ENCODE assay signal across 25 cellular contexts in genomic region chrX:667360-667759, GRCh38. TPM values are rescaled to one million over a fixed set of nuclear protein-coding genes. Genes with fewer than 3 reads are reported as not detected.
DNase-seq lines count a peak whose midpoint lies in the region; ATAC-seq, FAIRE-seq and TF ChIP-seq lines count a peak whose summit lies in the region.
"Had no signal": no experiment of that assay in that cellular context is flagged by ENCODE, and none has a peak within 500 bp of the region (broad histone marks: within the 10 kb centered on the region; RNA-seq: fewer than 3 reads in every experiment).

No MANE protein-coding gene starts in this region.

- 0 out of 2 replicates have a peak overlapping the region, but pooled peaks have one; percentile 68 for H2BK12ac ChIP-seq in H1 (ENCODE audit: low read depth, low read length)
- H2BK12ac ChIP-seq in trophoblast cell (ENCODE audit: low read length) = peak overlapping the region; percentile 72

- H3K9me3 ChIP-seq in H1 (ENCODE audit: insufficient read depth in 2 of 2, low read depth in 1 of 2, low read length in 1 of 2) (no peaks in the 10 kb centered on the region; a peak in 1 of 4 replicates), trophoblast cell (ENCODE audit: insufficient read depth, low read depth, low read length) (peaks cover 2% of the 10 kb centered on the region), SK-N-SH (no peaks in the 10 kb centered on the region)
- H3K9me3 ChIP-seq: BE2C had no signal

- H3K27ac ChIP-seq in H1 (ENCODE audit: low read depth, low read length) = no peak overlapping the region
- peak overlapping the region; percentile 38 for H3K27ac ChIP-seq in trophoblast cell (ENCODE audit: low read depth, low read length)
- H3K27ac ChIP-seq in SK-N-SH (ENCODE audit: low read depth in 2 of 2, low read length in 1 of 2) = no peak overlapping the region

- H3K79me2 ChIP-seq in H1 (ENCODE audit: control insufficient read depth in 1 of 2, insufficient read depth in 2 of 2, low read length in 2 of 2) (no peaks in the 10 kb centered on the region), trophoblast cell (ENCODE audit: control insufficient read depth, insufficient read depth, low read length, poor library complexity) (no peaks in the 10 kb centered on the region), SK-N-SH (ENCODE audit: insufficient read depth) (no peaks in the 10 kb centered on the region)

- H3K56ac ChIP-seq in H1 (replicated peaks; ENCODE audit: insufficient read length, low read depth, low read length) = no peak overlapping the region

- H3K36me3 ChIP-seq in H1 (ENCODE audit: control insufficient read depth in 2 of 4, insufficient read depth in 4 of 4, low read length in 3 of 4) (no peaks in the 10 kb centered on the region), trophoblast cell (ENCODE audit: control insufficient read depth in 1 of 2, insufficient read depth in 2 of 2, low read length in 2 of 2) (no peaks in the 10 kb centered on the region), SK-N-SH (replicated peaks in 1 of 2; ENCODE audit: control insufficient read depth in 1 of 2, insufficient read depth in 2 of 2, low read length in 1 of 2) (no peaks in the 10 kb centered on the region)
- H3K36me3 ChIP-seq: BE2C had no signal

- peak overlapping the region; percentile 7; the same call in 1 of the 2 replicates for H2AFZ ChIP-seq in H1 (ENCODE audit: low read length)
- no peak overlapping the region for H2AFZ ChIP-seq in trophoblast cell (ENCODE audit: insufficient read depth, low read length, poor library complexity)
- H2AFZ ChIP-seq in SK-N-SH (ENCODE audit: low read depth) = no peak overlapping the region

- H4K8ac ChIP-seq in H1 (ENCODE audit: extremely low read depth, insufficient read depth, low read length) (no peak overlapping the region), trophoblast cell (ENCODE audit: low read depth, low read length) (no peak overlapping the region)

- TF ChIP-seq POLR2A in H1 (IDR thresholded peaks at IDR 0.05; ENCODE audit: control extremely low read depth in 1 of 2, low read depth in 2 of 2, low read length in 2 of 2) = no peak

- H4K20me1 ChIP-seq in H1 (replicated peaks in 1 of 2; ENCODE audit: control insufficient read depth in 1 of 2, insufficient read depth in 2 of 2, low read length in 2 of 2) = no peaks in the 10 kb centered on the region
- no peaks in the 10 kb centered on the region for H4K20me1 ChIP-seq in SK-N-SH (ENCODE audit: insufficient read depth)

- H3K4me3 ChIP-seq in AG10803 (ENCODE audit: low read length) = no peak overlapping the region
- peak overlapping the region in 1 of 4 experiments; percentile 17; a peak in 1 of 8 replicates for H3K4me3 ChIP-seq in H1 (ENCODE audit: extremely low read depth in 1 of 4, insufficient read depth in 2 of 4, low read depth in 3 of 4, low read length in 4 of 4)
- H3K4me3 ChIP-seq in trophoblast cell (ENCODE audit: low read depth, low read length) = no peak overlapping the region
- no peak overlapping the region for H3K4me3 ChIP-seq in SK-N-SH (ENCODE audit: low read depth in 2 of 2, low read length in 1 of 2)

- H3K23me2 ChIP-seq in H1 (ENCODE audit: low read depth, low read length) = no peaks in the 10 kb centered on the region

- H2AK5ac ChIP-seq in H1 (ENCODE audit: low read depth, low read length) = no peak overlapping the region
- H2AK5ac ChIP-seq in trophoblast cell (ENCODE audit: low read length) = no peak overlapping the region

- POLR2A ChIA-PET in H1 (lab: Charles Lee; ENCODE audit: partially characterized antibody) (no interaction called here), SK-N-SH (lab: Yijun Ruan, JAX) (no interaction called here)

- TF ChIP-seq EP300 in H1 (IDR thresholded peaks at IDR 0.05; ENCODE audit: borderline replicate concordance in 1 of 2, low read depth in 2 of 2, low read length in 2 of 2) (no peak), SK-N-SH (IDR thresholded peaks at IDR 0.05; ENCODE audit: borderline replicate concordance in 1 of 2, low read depth in 1 of 2, low read length in 1 of 2) (no peak)

- no peak overlapping the region for H4K5ac ChIP-seq in H1 (ENCODE audit: insufficient read length, low read depth, low read length)

- no peak overlapping the region for H3K23ac ChIP-seq in H1 (ENCODE audit: insufficient read length)
- H3K23ac ChIP-seq in trophoblast cell (ENCODE audit: low read length) = no peak overlapping the region

- CTCF ChIA-PET in H1 (lab: Charles Lee; ENCODE audit: partially characterized antibody) (no interaction called here), SK-N-SH (lab: Yijun Ruan, JAX) (no interaction called here)

- DNase-seq in AG10803 (ENCODE audit: low read depth) = peak; percentile 60
- DNase-seq in HFFc6 = peak; percentile 48
- DNase-seq in H1 (ENCODE audit: low read depth in 1 of 2, low spot score in 2 of 2) = no peak
- DNase-seq in trophoblast cell = no peak
- no peak for DNase-seq in cerebellum (ENCODE audit: low spot score)
- no peak for DNase-seq in SK-N-SH
- no peak for DNase-seq in mucosa of gallbladder (ENCODE audit: low spot score)
- no peak for DNase-seq in natural killer cell
- DNase-seq: BE2C; CD4-positive, CD25-positive, alpha-beta regulatory T cell; DMS79; HCEC 1CT; KBM-7; NCI-H1092 treated with DMSO at 0.1 percent for 48 hours; NCI-H1436 treated with DMSO at 0.1 percent for 48 hours; NCI-H1930; NCI-H2227 treated with DMSO at 0.1 percent for 48 hours; NCI-H510A treated with DMSO at 0.1 percent for 48 hours; NCI-H774; NK-92 treated with Interleukin-12 subunit alpha and Interleukin-12 subunit beta, amount 100 ng/mL, for 24 hours; SIG-M5 had no signal

- H2BK120ac ChIP-seq in H1 (replicated peaks; ENCODE audit: low read depth, low read length) (peak overlapping the region; percentile 8), trophoblast cell (ENCODE audit: insufficient read depth, low read length, poor library complexity) (peak overlapping the region; percentile 41)

- peak overlapping the region; percentile 94; the same call in 1 of the 2 replicates for H2BK20ac ChIP-seq in H1 (ENCODE audit: low read length)

- H3K4me1 ChIP-seq in H1 (replicated peaks in 1 of 4; ENCODE audit: control insufficient read depth in 3 of 4, insufficient read depth in 4 of 4, low read length in 3 of 4) = peaks cover 3 to 10% (median 4%) of the 10 kb centered on the region in 4 experiments
- H3K4me1 ChIP-seq in trophoblast cell (ENCODE audit: control insufficient read depth in 1 of 2, insufficient read depth in 2 of 2, low read length in 2 of 2) = peaks cover 7% of the 10 kb centered on the region in 2 experiments
- no peaks in the 10 kb centered on the region for H3K4me1 ChIP-seq in SK-N-SH (ENCODE audit: control insufficient read depth in 1 of 2, insufficient read depth in 2 of 2, low read depth in 1 of 2, low read length in 1 of 2)
- H3K4me1 ChIP-seq: BE2C had no signal

- peak overlapping the region; percentile 86; the same call in 1 of the 2 replicates for H2BK5ac ChIP-seq in H1 (ENCODE audit: low read depth, low read length)
- H2BK5ac ChIP-seq in trophoblast cell (ENCODE audit: low read depth, low read length, poor library complexity) = no peak overlapping the region

- TF ChIP-seq CTCF in AG10803 (conservative IDR thresholded peaks at IDR 0.05; ENCODE audit: low read length) (no peak), HFFc6 (IDR thresholded peaks at IDR 0.05) (no peak), H1 (IDR thresholded peaks at IDR 0.05; ENCODE audit: control extremely low read depth in 1 of 3, insufficient read depth in 1 of 3, low read depth in 1 of 3, low read length in 3 of 3) (no peak), SK-N-SH (IDR thresholded peaks at IDR 0.05) (no peak), natural killer cell (IDR thresholded peaks at IDR 0.05) (no peak)

- no peaks in the 10 kb centered on the region; a peak in 1 of 7 replicates for H3K27me3 ChIP-seq in H1 (replicated peaks in 1 of 4; ENCODE audit: control insufficient read depth in 3 of 4, extremely low read depth in 1 of 4, insufficient read depth in 3 of 4, low read length in 3 of 4)
- no peaks in the 10 kb centered on the region for H3K27me3 ChIP-seq in trophoblast cell (ENCODE audit: insufficient read depth, low read length)
- peaks cover 5% of the 10 kb centered on the region; the same call in 1 of the 2 replicates for H3K27me3 ChIP-seq in SK-N-SH (ENCODE audit: insufficient read depth)
- H3K27me3 ChIP-seq: BE2C had no signal

- H4K91ac ChIP-seq in H1 (replicated peaks; ENCODE audit: insufficient read length, low read length) = no peak overlapping the region
- H4K91ac ChIP-seq in trophoblast cell (ENCODE audit: low read depth, low read length) = no peak overlapping the region

- no peak overlapping the region for H2BK15ac ChIP-seq in H1 (ENCODE audit: low read length)

- H3F3A ChIP-seq in SK-N-SH (replicated peaks; ENCODE audit: insufficient read depth) = no peaks in the 10 kb centered on the region

- H3K27ac Mint-ChIP-seq in HFFc6 = peak overlapping the region; percentile 91
- no peak overlapping the region for H3K27ac Mint-ChIP-seq in natural killer cell
- H3K27ac Mint-ChIP-seq: CD4-positive, CD25-positive, alpha-beta regulatory T cell had no signal

- no peak overlapping the region for H3K9ac ChIP-seq in H1 (replicated peaks in 1 of 4; ENCODE audit: extremely low read depth in 1 of 4, low read depth in 3 of 4, low read length in 3 of 4)
- no peak overlapping the region for H3K9ac ChIP-seq in trophoblast cell (ENCODE audit: low read length)
- no peak overlapping the region for H3K9ac ChIP-seq in SK-N-SH

- H3K14ac ChIP-seq in H1 (ENCODE audit: insufficient read length) = no peak overlapping the region
- H3K14ac ChIP-seq in trophoblast cell (ENCODE audit: low read length) = no peak overlapping the region

- TF ChIP-seq RAD21 in H1 (IDR thresholded peaks at IDR 0.05 in 1 of 2, conservative IDR thresholded peaks at IDR 0.05 in 1 of 2; ENCODE audit: low read depth in 2 of 2, low read length in 2 of 2) (no peak), SK-N-SH (IDR thresholded peaks at IDR 0.05; ENCODE audit: low read length) (no peak)

- FAIRE-seq in H1 (lab: Jason Lieb, UNC) = no peak
- FAIRE-seq: A204.1, GM12891 had no signal

- H3K27me3 Mint-ChIP-seq in HFFc6 (ENCODE audit: insufficient read depth) (peaks cover 11% of the 10 kb centered on the region), natural killer cell (ENCODE audit: low read depth in 2 of 2) (no peaks in the 10 kb centered on the region)
- H3K27me3 Mint-ChIP-seq: CD4-positive, CD25-positive, alpha-beta regulatory T cell had no signal

- H3K18ac ChIP-seq in H1 (ENCODE audit: extremely low read depth, low read length) (peak overlapping the region; percentile 44), trophoblast cell (ENCODE audit: low read length) (no peak overlapping the region)

- H3K9me3 Mint-ChIP-seq in HFFc6 = no peaks in the 10 kb centered on the region
- peaks cover 0 to 3% of the 10 kb centered on the region in 2 donors for H3K9me3 Mint-ChIP-seq in natural killer cell

- H3K79me1 ChIP-seq in H1 (ENCODE audit: low read depth, low read length) = no peaks in the 10 kb centered on the region
- no peaks in the 10 kb centered on the region for H3K79me1 ChIP-seq in trophoblast cell (ENCODE audit: low read length)

- H3K36me3 Mint-ChIP-seq in HFFc6 (ENCODE audit: low read depth) = peaks cover 21% of the 10 kb centered on the region
- H3K36me3 Mint-ChIP-seq in natural killer cell = no peaks in the 10 kb centered on the region
- H3K36me3 Mint-ChIP-seq: CD4-positive, CD25-positive, alpha-beta regulatory T cell had no signal

- no peak overlapping the region for H4K12ac ChIP-seq in trophoblast cell (ENCODE audit: low read depth, low read length)

- intact Hi-C loops in natural killer cell (cut with micrococcal nuclease) = no loop called here

- H3K4me2 ChIP-seq in H1 (ENCODE audit: insufficient read depth in 1 of 2, low read depth in 2 of 2, low read length in 2 of 2) (peak overlapping the region; percentile 16 to 48; a peak in 3 of 4 replicates), trophoblast cell (ENCODE audit: low read length) (no peak overlapping the region), SK-N-SH (no peak overlapping the region)

- no peak for ATAC-seq in natural killer cell
- ATAC-seq: SK-N-SH treated with all-trans-retinoic acid at 6 μM for 48 hours had no signal

- WGBS in H1 (ENCODE audit: extremely low coverage in 1 of 2, insufficient coverage in 1 of 2, insufficient read length in 1 of 2, insufficient replicate concordance in 2 of 2, low coverage in 1 of 2, low lambda C conversion rate in 2 of 2, missing lambda C conversion rate in 1 of 2), 2 experiments = 71% methylated on average over 10 of the region's 12 CpGs; no CpG with 5 or more reads in 1 of the 2 experiments
- no CpG with 5 or more reads among the region's 12 CpGs for WGBS in trophoblast cell (ENCODE audit: extremely low coverage, insufficient coverage, insufficient read length)
- 20% methylated on average over 12 of the region's 12 CpGs for whole genome bisulfite sequencing in SK-N-SH (ENCODE audit: low lambda C conversion rate)

- H3K4me3 Mint-ChIP-seq in HFFc6 (peak overlapping the region; percentile 86), natural killer cell (no peak overlapping the region)
- H3K4me3 Mint-ChIP-seq: CD4-positive, CD25-positive, alpha-beta regulatory T cell had no signal

- H3K9me2 ChIP-seq in SK-N-SH = no peaks in the 10 kb centered on the region

- H3K4me1 Mint-ChIP-seq in HFFc6 (ENCODE audit: low read depth) = peaks cover 31% of the 10 kb centered on the region
- H3K4me1 Mint-ChIP-seq in natural killer cell = no peaks in the 10 kb centered on the region
- H3K4me1 Mint-ChIP-seq: CD4-positive, CD25-positive, alpha-beta regulatory T cell had no signal

- H3K4ac ChIP-seq in H1 (replicated peaks; ENCODE audit: insufficient read length, low read depth, low read length) (no peak overlapping the region), trophoblast cell (ENCODE audit: low read depth, low read length) (no peak overlapping the region)

RNA-seq across cellular contexts. Expression of gene SHOX, which starts 36.8 kb away (rescaled TPM):
- 10 to 100 TPM; 27.1 to 41.8 (median 28.6) TPM for total RNA-seq in HFFc6 (2021; fragmentation: NEBNext Ultra II Directional; extraction: Animal tissue kit (Norgen Biotek cat#: 25700))
- total RNA-seq in H1 (2021; fragmentation: NEBNext Ultra II Directional; extraction: Animal tissue kit (Norgen Biotek cat#: 25700)) = 0.15 TPM in 1 of 2 replicates, not detected in the other
- polyA plus RNA-seq in H1 (2011; rRNA removed) (0.05 and 0.06 TPM in 2 replicates), SK-N-SH (2012; rRNA removed) (not detected in 2 replicates)
- 0.12 TPM for polyA plus RNA-seq in H1 (2011; cell fraction: cytosol; rRNA removed)
- polyA plus RNA-seq in H1 (2011; cell fraction: nucleus; rRNA removed) = 0.16 TPM
- 0.06 to 0.09 TPM in 2 of 4 replicates, not detected in the others for polyA plus RNA-seq in H1 (2012, experiment 1 of 2)
- not detected for polyA plus RNA-seq in H1 (2012, experiment 2 of 2)
- 0.02 TPM for polyA plus RNA-seq in H1 (2013, experiment 1 of 2)
- polyA plus RNA-seq in H1 (2013, experiment 2 of 2) = not detected
- polyA minus RNA-seq in H1 (2011; rRNA and poly(A)+ RNA removed) = 0.05 TPM in 1 of 2 replicates, not detected in the other
- polyA minus RNA-seq in H1 (2011; cell fraction: cytosol; rRNA and poly(A)+ RNA removed) = not detected
- not detected for polyA minus RNA-seq in H1 (2011; cell fraction: nucleus; rRNA and poly(A)+ RNA removed)
- polyA plus RNA-seq in trophoblast cell (2013) = 0.01 TPM in 2 replicates
- total RNA-seq in cerebellum (0.18 TPM), mucosa of gallbladder (not detected), natural killer cell (not detected)
- not detected in 2 replicates for polyA plus RNA-seq in SK-N-SH (2012; cell fraction: cytosol; rRNA removed)
- polyA plus RNA-seq in SK-N-SH (2012; cell fraction: nucleus; rRNA removed) = not detected in 2 replicates
- total RNA-seq: CD4-positive, CD25-positive, alpha-beta regulatory T cell; G401 had no signal
- polyA plus RNA-seq: CD4-positive, CD25-positive, alpha-beta regulatory T cell had no signal

Comparison
In these comparisons a context has a peak if more than half of its experiments do, and no peak if none do; other contexts are left out.
1. DNase-seq: peak in AG10803 (single experiment) and HFFc6 (single experiment); none in H1 (0 of 2), trophoblast cell (0 of 2), cerebellum (single experiment), SK-N-SH (single experiment), mucosa of gallbladder (single experiment) and natural killer cell (single experiment).
2. H3K4me2 ChIP-seq: peak in H1 (2 of 2); none in trophoblast cell (single experiment) and SK-N-SH (single experiment).
3. RNA of gene SHOX, which starts 36.8 kb away (total RNA-seq): 27.1 to 41.8 TPM in HFFc6; 0.18 TPM in cerebellum (single experiment), 0.15 TPM in H1, not detected in mucosa of gallbladder (single experiment) and not detected in natural killer cell; every median in the first group is over 10 times any median in the second.